In genomic region chr12:125292700-125293099, GRCh38 we compare ENCODE assay signal across 40 cellular contexts.
"Had no signal": no experiment of that assay in that cellular context is flagged by ENCODE, and none has a peak within 500 bp of the region (broad histone marks: within the 10 kb centered on the region; RNA-seq: fewer than 3 reads in every experiment).

No MANE protein-coding gene starts in this region.

- H3K36me3 Mint-ChIP-seq: activated CD8-positive, alpha-beta memory T cell treated with anti-CD3 and anti-CD28 coated beads, Interleukin-2, amount 10 ng/mL, durations not matched to agents 7 days and 5 days; activated naive CD4-positive, alpha-beta T cell treated with anti-CD3 and anti-CD28 coated beads, Interleukin-2, amount 10 ng/mL, durations not matched to agents 7 days and 5 days; activated naive CD4-positive, alpha-beta T cell treated with anti-CD3 and anti-CD28 coated beads, Interleukin-2, amount 50 U/mL, for 24 hours; activated naive CD8-positive, alpha-beta T cell; activated naive CD8-positive, alpha-beta T cell treated with anti-CD3 and anti-CD28 coated beads, Interleukin-2, amount 10 ng/mL, durations not matched to agents 7 days and 5 days had no signal

- H3K4me3 Mint-ChIP-seq: activated CD4-positive, alpha-beta memory T cell treated with anti-CD3 and anti-CD28 coated beads, Interleukin-2, amount 10 ng/mL, durations not matched to agents 7 days and 5 days; activated CD4-positive, alpha-beta T cell treated with anti-CD3 and anti-CD28 coated beads for 36 hours; activated CD4-positive, alpha-beta T cell treated with anti-CD3 and anti-CD28 coated beads, Interleukin-2, amount 10 ng/mL, durations not matched to agents 7 days and 5 days; activated CD8-positive, alpha-beta memory T cell treated with anti-CD3 and anti-CD28 coated beads, Interleukin-2, amount 10 ng/mL, durations not matched to agents 7 days and 5 days; activated CD8-positive, alpha-beta T cell treated with anti-CD3 and anti-CD28 coated beads, Interleukin-2, amount 10 ng/mL, durations not matched to agents 7 days and 5 days; activated naive CD4-positive, alpha-beta T cell treated with anti-CD3 and anti-CD28 coated beads, Interleukin-2, amount 10 ng/mL, durations not matched to agents 7 days and 5 days; activated naive CD4-positive, alpha-beta T cell treated with anti-CD3 and anti-CD28 coated beads, Interleukin-2, amount 50 U/mL, for 24 hours; activated naive CD8-positive, alpha-beta T cell; activated naive CD8-positive, alpha-beta T cell treated with anti-CD3 and anti-CD28 coated beads, Interleukin-2, amount 10 ng/mL, durations not matched to agents 7 days and 5 days; activated naive CD8-positive, alpha-beta T cell treated with anti-CD3 and anti-CD28 coated beads, Interleukin-2, amount 50 U/mL, for 24 hours; activated T-cell treated with anti-CD3 and anti-CD28 coated beads, Interleukin-2, amount 50 U/mL, for 24 hours; central memory CD8-positive, alpha-beta T cell; T-helper 1 cell treated with Interleukin-12 subunit alpha and Interleukin-12 subunit beta and Interleukin-4 antibody, amounts not matched to agents 30 μg/mL and 1 μg/mL, for 36 hours; T-helper 2 cell treated with Interferon-gamma antibody and Interleukin-4, amounts not matched to agents 5 μg/mL and 100 μg/mL, for 36 hours had no signal

- H3K4me1 Mint-ChIP-seq: activated CD4-positive, alpha-beta T cell treated with anti-CD3 and anti-CD28 coated beads for 36 hours; activated CD4-positive, alpha-beta T cell treated with anti-CD3 and anti-CD28 coated beads, Interleukin-2, amount 10 ng/mL, durations not matched to agents 7 days and 5 days; activated naive CD4-positive, alpha-beta T cell treated with anti-CD3 and anti-CD28 coated beads, Interleukin-2, amount 10 ng/mL, durations not matched to agents 7 days and 5 days; activated naive CD4-positive, alpha-beta T cell treated with anti-CD3 and anti-CD28 coated beads, Interleukin-2, amount 50 U/mL, for 24 hours; activated naive CD8-positive, alpha-beta T cell treated with anti-CD3 and anti-CD28 coated beads, Interleukin-2, amount 10 ng/mL, durations not matched to agents 7 days and 5 days; activated naive CD8-positive, alpha-beta T cell treated with anti-CD3 and anti-CD28 coated beads, Interleukin-2, amount 50 U/mL, for 24 hours; central memory CD8-positive, alpha-beta T cell had no signal

- H3K27ac ChIP-seq: body of pancreas, brain microvascular endothelial cell, breast epithelium, VCaP had no signal

- H3K4me1 ChIP-seq: body of pancreas, breast epithelium had no signal

- DNase-seq: activated CD4-positive, alpha-beta memory T cell treated with anti-CD3 and anti-CD28 coated beads, Interleukin-2, amount 10 ng/mL, durations not matched to agents 7 days and 5 days; activated CD4-positive, alpha-beta T cell treated with anti-CD3 and anti-CD28 coated beads for 1 hour; activated CD4-positive, alpha-beta T cell treated with anti-CD3 and anti-CD28 coated beads for 36 hours; activated CD4-positive, alpha-beta T cell treated with anti-CD3 and anti-CD28 coated beads for 48 hours; activated CD4-positive, alpha-beta T cell treated with anti-CD3 and anti-CD28 coated beads, Interleukin-2, amount 10 ng/mL, durations not matched to agents 7 days and 5 days; activated CD4-positive, alpha-beta T cell treated with anti-CD3 and anti-CD28 coated beads, Interleukin-2, amount 50 U/mL, for 48 hours; activated CD4-positive, CD25-positive, alpha-beta regulatory T cell; activated CD8-positive, alpha-beta memory T cell treated with anti-CD3 and anti-CD28 coated beads for 24 hours; activated CD8-positive, alpha-beta memory T cell treated with anti-CD3 and anti-CD28 coated beads, Interleukin-2, amount 10 ng/mL, durations not matched to agents 7 days and 5 days; activated CD8-positive, alpha-beta memory T cell treated with anti-CD3 and anti-CD28 coated beads, Interleukin-2, amount 50 U/mL, for 48 hours; activated CD8-positive, alpha-beta T cell treated with anti-CD3 and anti-CD28 coated beads, Interleukin-2, amount 10 ng/mL, durations not matched to agents 7 days and 5 days; activated effector memory CD4-positive, alpha-beta T cell treated with Interleukin-2 at 50 U/mL for 16 hours; activated gamma-delta T cell; activated naive CD4-positive, alpha-beta T cell treated with anti-CD3 and anti-CD28 coated beads, Interleukin-2, amount 10 ng/mL, durations not matched to agents 7 days and 5 days; activated naive CD4-positive, alpha-beta T cell treated with Interleukin-2 at 50 U/mL for 16 hours; activated naive CD8-positive, alpha-beta T cell treated with anti-CD3 and anti-CD28 coated beads, Interleukin-2, amount 10 ng/mL, durations not matched to agents 7 days and 5 days; activated naive CD8-positive, alpha-beta T cell treated with anti-CD3 and anti-CD28 coated beads, Interleukin-2, amount 50 U/mL, for 24 hours; activated T-cell treated with anti-CD3 and anti-CD28 coated beads, Interleukin-2, amount 50 U/mL, for 24 hours; activated T-cell treated with anti-CD3 and anti-CD28 coated beads, Interleukin-2, amount 50 U/mL, for 48 hours; amygdala; aorta; body of pancreas; brain microvascular endothelial cell; caudate nucleus; cerebellar nuclear complex; SW 1271; T-helper 1 cell; T-helper 2 cell; T-helper 9 cell had no signal

- H3K4me3 ChIP-seq: body of pancreas, breast epithelium had no signal

- H3K27ac Mint-ChIP-seq: activated CD4-positive, alpha-beta memory T cell treated with anti-CD3 and anti-CD28 coated beads, Interleukin-2, amount 10 ng/mL, durations not matched to agents 7 days and 5 days; activated CD4-positive, alpha-beta T cell treated with anti-CD3 and anti-CD28 coated beads for 36 hours; activated CD4-positive, alpha-beta T cell treated with anti-CD3 and anti-CD28 coated beads, Interleukin-2, amount 10 ng/mL, durations not matched to agents 7 days and 5 days; activated CD8-positive, alpha-beta memory T cell treated with anti-CD3 and anti-CD28 coated beads, Interleukin-2, amount 10 ng/mL, durations not matched to agents 7 days and 5 days; activated CD8-positive, alpha-beta T cell treated with anti-CD3 and anti-CD28 coated beads, Interleukin-2, amount 10 ng/mL, durations not matched to agents 7 days and 5 days; activated naive CD4-positive, alpha-beta T cell treated with anti-CD3 and anti-CD28 coated beads, Interleukin-2, amount 10 ng/mL, durations not matched to agents 7 days and 5 days; activated naive CD4-positive, alpha-beta T cell treated with anti-CD3 and anti-CD28 coated beads, Interleukin-2, amount 50 U/mL, for 24 hours; activated naive CD8-positive, alpha-beta T cell; activated naive CD8-positive, alpha-beta T cell treated with anti-CD3 and anti-CD28 coated beads, Interleukin-2, amount 10 ng/mL, durations not matched to agents 7 days and 5 days; activated naive CD8-positive, alpha-beta T cell treated with anti-CD3 and anti-CD28 coated beads, Interleukin-2, amount 50 U/mL, for 24 hours; activated T-cell treated with anti-CD3 and anti-CD28 coated beads, Interleukin-2, amount 50 U/mL, for 24 hours; activated T-helper 2 cell treated with anti-CD3 and anti-CD28 coated beads, Interferon-gamma antibody, Interleukin-2, Interleukin-4, amounts not matched to agents 10 μg/mL and 5 μg/mL and 100 μg/mL, durations not matched to agents 14 hours and 24 hours and 36 hours; T-helper 1 cell treated with Interleukin-12 subunit alpha and Interleukin-12 subunit beta and Interleukin-4 antibody, amounts not matched to agents 30 μg/mL and 1 μg/mL, for 36 hours; T-helper 2 cell treated with Interferon-gamma antibody and Interleukin-4, amounts not matched to agents 5 μg/mL and 100 μg/mL, for 36 hours had no signal

- H3K36me3 ChIP-seq: brain microvascular endothelial cell, breast epithelium had no signal

- FAIRE-seq: astrocyte, TTC549 had no signal

- ATAC-seq: activated CD4-positive, alpha-beta T cell treated with anti-CD3 and anti-CD28 coated beads for 36 hours; activated CD4-positive, CD25-positive, alpha-beta regulatory T cell treated with anti-CD3 and anti-CD28 coated beads, Interleukin-2, amount 50 U/mL, for 24 hours; activated CD8-positive, alpha-beta memory T cell treated with anti-CD3 and anti-CD28 coated beads, Interleukin-2, amount 10 ng/mL, durations not matched to agents 7 days and 5 days; activated CD8-positive, alpha-beta T cell treated with anti-CD3 and anti-CD28 coated beads, Interleukin-2, amount 10 ng/mL, durations not matched to agents 7 days and 5 days; activated naive CD8-positive, alpha-beta T cell treated with anti-CD3 and anti-CD28 coated beads, Interleukin-2, amount 50 U/mL, for 24 hours; body of pancreas had no signal

- H3K27me3 ChIP-seq: body of pancreas, brain microvascular endothelial cell had no signal

- H3K9me3 Mint-ChIP-seq: activated CD4-positive, alpha-beta memory T cell treated with anti-CD3 and anti-CD28 coated beads, Interleukin-2, amount 10 ng/mL, durations not matched to agents 7 days and 5 days; activated CD4-positive, alpha-beta T cell treated with anti-CD3 and anti-CD28 coated beads, Interleukin-2, amount 10 ng/mL, durations not matched to agents 7 days and 5 days; activated naive CD4-positive, alpha-beta T cell treated with anti-CD3 and anti-CD28 coated beads, Interleukin-2, amount 10 ng/mL, durations not matched to agents 7 days and 5 days; activated naive CD4-positive, alpha-beta T cell treated with anti-CD3 and anti-CD28 coated beads, Interleukin-2, amount 50 U/mL, for 24 hours; activated naive CD8-positive, alpha-beta T cell treated with anti-CD3 and anti-CD28 coated beads, Interleukin-2, amount 10 ng/mL, durations not matched to agents 7 days and 5 days; activated naive CD8-positive, alpha-beta T cell treated with anti-CD3 and anti-CD28 coated beads, Interleukin-2, amount 50 U/mL, for 24 hours; activated T-cell treated with anti-CD3 and anti-CD28 coated beads, Interleukin-2, amount 50 U/mL, for 24 hours; activated T-helper 2 cell treated with anti-CD3 and anti-CD28 coated beads, Interferon-gamma antibody, Interleukin-2, Interleukin-4, amounts not matched to agents 10 μg/mL and 5 μg/mL and 100 μg/mL, durations not matched to agents 14 hours and 24 hours and 36 hours; T-helper 1 cell treated with Interleukin-12 subunit alpha and Interleukin-12 subunit beta and Interleukin-4 antibody, amounts not matched to agents 30 μg/mL and 1 μg/mL, for 36 hours; T-helper 2 cell treated with Interferon-gamma antibody and Interleukin-4, amounts not matched to agents 5 μg/mL and 100 μg/mL, for 36 hours had no signal
